ENCODE assay signal across 1 cellular context in genomic region chr14:34299360-34299759, GRCh38.
TF ChIP-seq lines count a peak whose summit lies in the region.

No MANE protein-coding gene starts in this region.

TF ChIP-seq in WTC11, 78 proteins besides CTCF, POLR2A, EP300 and RAD21 (continued from another document):
- TF ChIP-seq PRDM15 (CRISPR knock-in tag; IDR thresholded peaks at IDR 0.05), result no peak
- TF ChIP-seq ZNF396 (CRISPR knock-in tag; IDR thresholded peaks at IDR 0.05; ENCODE audit: borderline replicate concordance), result no peak
